In genomic region chr6:148470606-148471299, GRCh38 we compare ENCODE assay signal across 1 cellular context.
TF ChIP-seq lines count a peak whose summit lies in the region.

No MANE protein-coding gene starts in this region.

TF ChIP-seq in GM23338, 12 proteins besides CTCF, POLR2A, EP300 and RAD21 (continued from another document):
- TF ChIP-seq ZNF462 (CRISPR knock-in tag; IDR thresholded peaks at IDR 0.05), result no peak
- TF ChIP-seq ETS1 (IDR thresholded peaks at IDR 0.05), result no peak
- TF ChIP-seq EZH2phosphoT487 (IDR thresholded peaks at IDR 0.05; ENCODE audit: unreplicated experiment), result no peak
